22 cellular contexts compared by ENCODE assay signal in genomic region chr10:110327262-110327914, GRCh38. TPM values are rescaled to one million over a fixed set of nuclear protein-coding genes. Genes with fewer than 3 reads are reported as not detected.
DNase-seq lines count a peak whose midpoint lies in the region; ATAC-seq, FAIRE-seq and TF ChIP-seq lines count a peak whose summit lies in the region.
"Had no signal": no experiment of that assay in that cellular context is flagged by ENCODE, and none has a peak within 500 bp of the region (broad histone marks: within the 10 kb centered on the region; RNA-seq: fewer than 3 reads in every experiment).

No MANE protein-coding gene starts in this region.

- H3K4me3 ChIP-seq in AG04450 (ENCODE audit: low read depth, low read length) (no peak overlapping the region), GM12878 (no peak overlapping the region)
- H3K4me3 ChIP-seq: coronary artery, heart left ventricle, left lung, prostate gland, vagina had no signal

- H3K27me3 ChIP-seq in AG04450 (ENCODE audit: control insufficient read depth, insufficient read depth, low read length) (no peaks in the 10 kb centered on the region), GM12878 (replicated peaks in 1 of 2; ENCODE audit: control insufficient read depth in 2 of 2, insufficient read depth in 2 of 2, low read length in 1 of 2) (no peaks in the 10 kb centered on the region)
- H3K27me3 ChIP-seq: left lung, vagina had no signal

- RAD21 ChIA-PET in GM12878 (lab: Charles Lee; ENCODE audit: unreplicated experiment) = interaction anchor here (0.6 to 8.1 kb wide), 9 partner anchors 10 to 219 kb away, joined by 3 to 122 read pairs (median 5); partner anchors contain the start of gene SMNDC1

- CTCF ChIA-PET in AG04450 (lab: Charles Lee) (interaction anchor here (1.1 to 1.9 kb wide), 2 partner anchors 9 to 22 kb away, joined by 3 to 5 read pairs; no protein-coding TSS in a partner anchor), GM12878 (lab: Yijun Ruan, JAX) (interaction anchor here (1.0 to 5.9 kb wide), 9 partner anchors 9 to 224 kb away, joined by 3 to 66 read pairs (median 4); no protein-coding TSS in a partner anchor)

- no peak overlapping the region for H3K9ac ChIP-seq in GM12878 (ENCODE audit: control insufficient read depth, insufficient read depth, low read length)
- H3K9ac ChIP-seq: KMS-11 had no signal

- TF ChIP-seq CTCF in AG04450 (IDR thresholded peaks at IDR 0.05; ENCODE audit: low read depth, low read length) = no peak
- no peak for TF ChIP-seq CTCF in GM12878 (IDR thresholded peaks at IDR 0.05 in 2 of 3, conservative IDR thresholded peaks at IDR 0.05 in 1 of 3; ENCODE audit: control insufficient read depth in 2 of 3, extremely low read depth in 1 of 3, insufficient read depth in 1 of 3, low read depth in 3 of 3, low read length in 3 of 3)

- TSS peak; percentile 94 for BruUV-seq in GM12878 (replicated peaks; lab: Mats Ljungman, UMichigan)

- H3K36me3 ChIP-seq in GM12878 (ENCODE audit: control insufficient read depth in 2 of 2, insufficient read depth in 2 of 2, low read length in 1 of 2) = no peaks in the 10 kb centered on the region
- H3K36me3 ChIP-seq: heart left ventricle, left lung, prostate gland, vagina had no signal

- in situ Hi-C loops in GM12878 (cut with MboI) = no loop called here

- SMC1A ChIA-PET in GM12878 (lab: Charles Lee; ENCODE audit: uncharacterized antibody, unreplicated experiment) = interaction anchor here (1.0 to 8.7 kb wide), 18 partner anchors 9 to 257 kb away, joined by 3 to 88 read pairs (median 6); partner anchors contain the start of gene SMNDC1

- no peak overlapping the region for H2AFZ ChIP-seq in GM12878 (ENCODE audit: control insufficient read depth, low read depth, low read length)

- no peak for TF ChIP-seq EP300 in GM12878 (IDR thresholded peaks at IDR 0.05; ENCODE audit: borderline replicate concordance in 1 of 2, control insufficient read depth in 1 of 2, low read depth in 2 of 2, low read length in 2 of 2)

- 74% methylated on average over 5 of the region's 5 CpGs for WGBS in GM12878 (ENCODE audit: insufficient coverage, insufficient replicate concordance, low lambda C conversion rate, missing lambda C conversion rate)

- FAIRE-seq in GM12878 (lab: Jason Lieb, UNC) = no peak
- FAIRE-seq: HTR-8/SVneo had no signal

- peak overlapping the region; percentile 1; the same call in 1 of the 2 replicates for H3K4me2 ChIP-seq in GM12878 (ENCODE audit: control insufficient read depth, insufficient read depth)
- H3K4me2 ChIP-seq: KMS-11 had no signal

- intact Hi-C loops in GM12878 (cut with micrococcal nuclease; ENCODE audit: unreplicated experiment) = no loop called here

- TF ChIP-seq RAD21 in GM12878 (IDR thresholded peaks at IDR 0.05; ENCODE audit: insufficient read depth, low read depth, low read length) = no peak

- peak; percentile 22 for ATAC-seq in GM12878
- no peak for ATAC-seq in GM21423 (IDR thresholded peaks at IDR 0.05; ENCODE audit: unreplicated experiment)
- ATAC-seq: heart left ventricle, left lung, T-cell had no signal

- H3K27ac ChIP-seq in AG04450 (ENCODE audit: low read depth, low read length) (peak overlapping the region; percentile 49), GM12878 (ENCODE audit: control insufficient read depth, insufficient read depth) (peak overlapping the region; percentile 79)
- H3K27ac ChIP-seq: coronary artery, heart left ventricle, KMS-11, left lung, prostate gland, vagina had no signal

- peaks cover 39% of the 10 kb centered on the region for H3K4me1 ChIP-seq in GM12878 (ENCODE audit: control insufficient read depth, insufficient read depth, low read length)
- H3K4me1 ChIP-seq: heart left ventricle, left lung, prostate gland, vagina had no signal

- H3K79me2 ChIP-seq in GM12878 (ENCODE audit: control insufficient read depth, insufficient read depth, low read length) = no peaks in the 10 kb centered on the region

- DNase-seq in AG04450 (ENCODE audit: low read depth, low spot score) (no peak), HT1080 (ENCODE audit: low read depth) (peak; percentile 48), GM12878 (ENCODE audit: low read depth, low spot score) (no peak), kidney tubule cell (ENCODE audit: low spot score) (peak; percentile 47), NCI-H748 treated with DMSO at 0.1 percent for 48 hours (lab: John Stamatoyannopoulos, UW) (no peak), anterior cingulate cortex (lab: John Stamatoyannopoulos, UW) (no peak), SW480 (ENCODE audit: low spot score) (no peak)
- DNase-seq: activated CD4-positive, alpha-beta T cell treated with anti-CD3 and anti-CD28 coated beads for 48 hours; activated naive CD8-positive, alpha-beta T cell treated with anti-CD3 and anti-CD28 coated beads, Interleukin-2, amount 10 ng/mL, durations not matched to agents 7 days and 5 days; heart left ventricle; left lung; NCI-H1048; NCI-H1930; NCI-H2227 treated with DMSO at 0.1 percent for 48 hours; stimulated activated CD4-positive, alpha-beta T cell treated with anti-CD3 and anti-CD28 coated beads, Interleukin-1b, Interleukin-23, amount 100 ng/mL, for 48 hours; T-cell had no signal

- peaks cover 34% of the 10 kb centered on the region for H3K9me3 ChIP-seq in AG04450 (ENCODE audit: control insufficient read depth, insufficient read depth, low read length)
- peaks cover 2% of the 10 kb centered on the region; the same call in 1 of the 3 replicates for H3K9me3 ChIP-seq in GM12878 (replicated peaks; ENCODE audit: control insufficient read depth, insufficient read depth, low read length)
- H3K9me3 ChIP-seq: prostate gland had no signal

- TF ChIP-seq POLR2A in GM12878 (IDR thresholded peaks at IDR 0.05; ENCODE audit: low read depth, low read length) = no peak

- POLR2A ChIA-PET in AG04450 (lab: Yijun Ruan, JAX) = interaction anchor here (2.1 kb wide), 1 partner anchor 9 kb away, joined by 8 read pairs; no protein-coding TSS in a partner anchor
- POLR2A ChIA-PET in GM12878 (lab: Charles Lee) = interaction anchor here (0.5 to 2.2 kb wide), 10 partner anchors 11 to 171 kb away, joined by 3 to 22 read pairs (median 4); no protein-coding TSS in a partner anchor

- H4K20me1 ChIP-seq in GM12878 (ENCODE audit: control insufficient read depth, insufficient read depth) = no peaks in the 10 kb centered on the region

TF ChIP-seq in GM12878, 131 proteins besides CTCF, POLR2A, EP300 and RAD21:
- TF ChIP-seq YBX1 (IDR thresholded peaks at IDR 0.05) (no peak), ZNF217 (IDR thresholded peaks at IDR 0.05) (no peak), FOXM1 (IDR thresholded peaks at IDR 0.05; ENCODE audit: low read depth, low read length) (no peak), SIN3A (IDR thresholded peaks at IDR 0.05; ENCODE audit: low read depth, low read length) (no peak), SREBF2 (IDR thresholded peaks at IDR 0.05; ENCODE audit: low read length) (no peak), SREBF1 (IDR thresholded peaks at IDR 0.05; ENCODE audit: low read length) (no peak), KDM1A (IDR thresholded peaks at IDR 0.05; ENCODE audit: borderline replicate concordance) (no peak), NR2C1 (IDR thresholded peaks at IDR 0.05) (no peak), HDGF (IDR thresholded peaks at IDR 0.05) (no peak)

RNA-seq across cellular contexts. Expression of gene SMNDC1, which starts 22.7 kb away (rescaled TPM):
- 20.1 and 26.4 TPM in 2 replicates for polyA plus RNA-seq in AG04450 (2011; rRNA removed)
- 8.1 and 9.6 TPM in 2 replicates for polyA minus RNA-seq in AG04450 (2011; rRNA and poly(A)+ RNA removed)
- total RNA-seq in HT1080 (2014; rRNA removed; shearing (Covaris generic)) = 7.0 and 8.6 TPM in 2 replicates
- 29.2 and 32.0 TPM in 2 replicates for polyA plus RNA-seq in HT1080 (2015; cell fraction: cytosol; rRNA removed)
- polyA plus RNA-seq in HT1080 (2015; cell fraction: nucleus; rRNA removed) = 33.8 and 35.8 TPM in 2 replicates
- total RNA-seq in GM12878 (2013; cell fraction: nucleolus; rRNA removed) = 36.2 and 40.2 TPM in 2 replicates
- 4.6 and 7.8 TPM in 2 replicates for total RNA-seq in GM12878 (2014; rRNA removed)
- total RNA-seq in GM12878 (2014; rRNA removed; fragmentation: Illumina TruSeq; extraction: Trizol) = 11.0 and 12.3 TPM in 2 replicates
- 32.8 and 37.2 TPM in 2 replicates for total RNA-seq in GM12878 (2021)
- 7.3 TPM for polyA plus RNA-seq in GM12878 (2011; ENCODE audit: low read depth)
- polyA plus RNA-seq in GM12878 (2011; rRNA removed) = 17.1 and 25.3 TPM in 2 replicates
- polyA plus RNA-seq in GM12878 (2011; cell fraction: cytosol; rRNA removed) = 6.1 and 6.5 TPM in 2 replicates
- 10.0 and 12.6 TPM in 2 replicates for polyA plus RNA-seq in GM12878 (2011; cell fraction: nucleus; rRNA removed)
- polyA plus RNA-seq in GM12878 (2012) = 14.0 and 21.2 TPM in 2 replicates
- 35.3 and 44.0 TPM in 2 replicates for polyA plus RNA-seq in GM12878 (2014; fragmentation: Illumina TruSeq; extraction: Trizol)
- 10 to 100 TPM; 10.1 to 12.9 TPM for polyA plus RNA-seq in GM12878 (2014; fragmentation: Nextera tagmentation; extraction: Ambion mirVana)
- polyA plus RNA-seq in GM12878 (2014; rRNA removed) = 12.5 and 19.1 TPM in 2 replicates
- 10 to 100 TPM; 22.7 to 26.5 TPM for polyA plus RNA-seq in GM12878 (2016; fragmentation: Nextera tagmentation; extraction: Ambion mirVana)
- 4.6 and 9.4 TPM in 2 replicates for polyA minus RNA-seq in GM12878 (2011; rRNA and poly(A)+ RNA removed)
- 4.4 and 8.5 TPM in 2 replicates for polyA minus RNA-seq in GM12878 (2011; cell fraction: cytosol; rRNA and poly(A)+ RNA removed)
- 11.8 and 21.9 TPM in 2 replicates for polyA minus RNA-seq in GM12878 (2011; cell fraction: nucleus; rRNA and poly(A)+ RNA removed)

Comparison
In these comparisons a context has a peak if more than half of its experiments do, and no peak if none do; other contexts are left out.
1. DNase-seq: peak in HT1080 (single experiment) and kidney tubule cell (single experiment); none in AG04450 (single experiment), GM12878 (single experiment), NCI-H748 treated with DMSO at 0.1 percent for 48 hours (single experiment), anterior cingulate cortex (0 of 58) and SW480 (single experiment).